In genomic region chr17:55294042-55294751, GRCh38 we compare ENCODE assay signal across 1 cellular context.
TF ChIP-seq lines count a peak whose summit lies in the region.

No MANE protein-coding gene starts in this region.

TF ChIP-seq in WTC11, 78 proteins besides CTCF, POLR2A, EP300 and RAD21 (continued from another document):
- no peak for TF ChIP-seq ARID4B (CRISPR knock-in tag; IDR thresholded peaks at IDR 0.05; ENCODE audit: borderline replicate concordance)
- no peak for TF ChIP-seq SP1 (CRISPR knock-in tag; conservative IDR thresholded peaks at IDR 0.05)
- TF ChIP-seq OVOL2 (CRISPR knock-in tag; IDR thresholded peaks at IDR 0.05; ENCODE audit: borderline replicate concordance): no peak
- no peak for TF ChIP-seq ZNF512 (CRISPR knock-in tag; IDR thresholded peaks at IDR 0.05; ENCODE audit: borderline replicate concordance)
- TF ChIP-seq NFYB (CRISPR knock-in tag; conservative IDR thresholded peaks at IDR 0.05; ENCODE audit: low read depth): no peak
- TF ChIP-seq GTF2I (CRISPR knock-in tag; conservative IDR thresholded peaks at IDR 0.05): no peak
- TF ChIP-seq SOX15 (CRISPR knock-in tag; IDR thresholded peaks at IDR 0.05): no peak
- no peak for TF ChIP-seq ATF1 (CRISPR knock-in tag; IDR thresholded peaks at IDR 0.05)
